8 cellular contexts compared by ENCODE assay signal in the genomic region with DNA sequence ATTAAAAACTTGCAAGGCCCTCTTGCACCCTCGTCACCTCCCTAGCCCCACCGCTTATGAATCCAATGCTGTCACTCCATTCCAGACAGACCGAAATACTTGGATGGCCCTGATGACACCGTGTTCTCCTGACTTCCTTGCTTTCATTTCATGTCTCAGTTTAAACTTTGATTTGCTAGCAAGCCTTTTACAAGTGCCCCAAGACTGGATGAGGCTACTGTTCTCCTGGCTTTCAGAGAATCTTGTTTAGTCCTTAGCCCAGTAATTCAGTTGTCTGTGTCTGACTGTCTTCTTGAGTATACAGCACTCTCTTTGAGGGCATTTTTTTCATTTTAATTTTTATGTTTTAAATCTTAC. TPM values are rescaled to one million over a fixed set of nuclear protein-coding genes. Genes with fewer than 3 reads are reported as not detected.
DNase-seq lines count a peak whose midpoint lies in the region; ATAC-seq and TF ChIP-seq lines count a peak whose summit lies in the region.

No MANE protein-coding gene starts in this region.

- H3K36me3 ChIP-seq in CD8-positive, alpha-beta memory T cell (ENCODE audit: insufficient read depth, low read length), result no peaks in the 10 kb centered on the region
- H3K36me3 ChIP-seq in right atrium auricular region, result no peaks in the 10 kb centered on the region
- no peaks in the 10 kb centered on the region for H3K36me3 ChIP-seq in transverse colon

- in situ Hi-C loops in transverse colon (cut with MboI; ENCODE audit: low pct_ligation_motif_present in 1 of 4, low pct_unique_long_range_greater_than_20kb in 1 of 4, low sequenced_read_pairs in 3 of 4), result loop anchor here in 1 of 4 donors (10.0 kb wide), 1 partner anchor 55 kb away; no protein-coding TSS in a partner anchor

- 66 to 73% methylated on average over 3 to 4 of the region's 4 CpGs for WGBS in transverse colon (ENCODE audit: low coverage in 1 of 2), 2 donors

- no peak overlapping the region for H3K4me3 ChIP-seq in CD8-positive, alpha-beta memory T cell (ENCODE audit: low read length)
- H3K4me3 ChIP-seq in right atrium auricular region, result peak overlapping the region in 1 of 2 donors; percentile 38
- H3K4me3 ChIP-seq in transverse colon, result peak overlapping the region in 2 of 4 donors; percentile 17 to 36

- H3K4me3 Mint-ChIP-seq in CD8-positive, alpha-beta memory T cell, result peak overlapping the region; percentile 62 to 87 (median 77)

- no peak for TF ChIP-seq POLR2A in transverse colon (IDR thresholded peaks at IDR 0.05)

- TF ChIP-seq EP300 in transverse colon (IDR thresholded peaks at IDR 0.05; ENCODE audit: low read depth), result no peak

- no peaks in the 10 kb centered on the region for H3K9me3 Mint-ChIP-seq in CD8-positive, alpha-beta memory T cell

- no peaks in the 10 kb centered on the region for H3K27me3 Mint-ChIP-seq in CD8-positive, alpha-beta memory T cell

- no peaks in the 10 kb centered on the region for H3K9me3 ChIP-seq in CD8-positive, alpha-beta memory T cell (ENCODE audit: low read length)
- H3K9me3 ChIP-seq in right atrium auricular region (no peaks in the 10 kb centered on the region), transverse colon (no peaks in the 10 kb centered on the region)

- ATAC-seq in GM21723 (IDR thresholded peaks at IDR 0.05; ENCODE audit: unreplicated experiment), result peak; percentile 18

- H3K36me3 Mint-ChIP-seq in CD8-positive, alpha-beta memory T cell, result peaks cover 0 to 2% (median 1%) of the 10 kb centered on the region in 3 donors

- H3K4me1 Mint-ChIP-seq in CD8-positive, alpha-beta memory T cell, result peaks cover 55 to 62% (median 61%) of the 10 kb centered on the region in 3 donors

- no peak for TF ChIP-seq CTCF in right atrium auricular region (IDR thresholded peaks at IDR 0.05)
- no peak for TF ChIP-seq CTCF in transverse colon (IDR thresholded peaks at IDR 0.05)

- peak overlapping the region; percentile 66 to 94 (median 86) for H3K27ac Mint-ChIP-seq in CD8-positive, alpha-beta memory T cell

- DNase-seq in CD8-positive, alpha-beta memory T cell, result peak in 2 of 5 donors; percentile 4 to 11
- DNase-seq in UCSD-AML1 (lab: John Stamatoyannopoulos, UW; ENCODE audit: unreplicated experiment) (peak; percentile 12), right atrium auricular region (ENCODE audit: low spot score) (no peak), transverse colon (no peak), NCI-H1930 (lab: John Stamatoyannopoulos, UW) (no peak), NCI-H526 treated with DMSO at 0.1 percent for 48 hours (lab: John Stamatoyannopoulos, UW) (no peak), NCI-H446 treated with DMSO at 0.1 percent for 48 hours (lab: John Stamatoyannopoulos, UW) (no peak)

- CTCF ChIA-PET in CD8-positive, alpha-beta memory T cell (lab: Charles Lee), result interaction anchor here (1.0 to 2.2 kb wide), 3 partner anchors 13 to 474 kb away, joined by 3 to 4 read pairs (median 3); no protein-coding TSS in a partner anchor

- no peaks in the 10 kb centered on the region for H3K27me3 ChIP-seq in CD8-positive, alpha-beta memory T cell (ENCODE audit: insufficient read depth, low read length, poor library complexity, severe bottlenecking)
- no peaks in the 10 kb centered on the region for H3K27me3 ChIP-seq in right atrium auricular region
- no peaks in the 10 kb centered on the region for H3K27me3 ChIP-seq in transverse colon

- H3K27ac ChIP-seq in CD8-positive, alpha-beta memory T cell (ENCODE audit: low read depth, low read length), result no peak overlapping the region
- H3K27ac ChIP-seq in right atrium auricular region (peak overlapping the region; percentile 80 to 81), transverse colon (peak overlapping the region; percentile 47 to 70 (median 62))

- POLR2A ChIA-PET in CD8-positive, alpha-beta memory T cell (lab: Charles Lee), result no interaction called here

- H3K4me1 ChIP-seq in CD8-positive, alpha-beta memory T cell (ENCODE audit: insufficient read depth, low read length), result peaks cover 41% of the 10 kb centered on the region
- peaks cover 0 to 8% of the 10 kb centered on the region in 2 donors for H3K4me1 ChIP-seq in right atrium auricular region
- H3K4me1 ChIP-seq in transverse colon, result peaks cover 0 to 28% (median 6%) of the 10 kb centered on the region in 4 donors

- intact Hi-C loops in transverse colon (cut with DNase I; ENCODE audit: low total_unique reads), result loop anchor here (5.0 kb wide), 1 partner anchor 53 kb away; no protein-coding TSS in a partner anchor

RNA-seq across cellular contexts. Expression of a gene that starts 0.8 kb away (rescaled TPM):
- total RNA-seq in CD8-positive, alpha-beta memory T cell, result 1 to 10 TPM; 1.4 to 2.3 TPM
- polyA plus RNA-seq in CD8-positive, alpha-beta memory T cell, result 12.7 TPM
- total RNA-seq in right atrium auricular region, result 1 to 10 TPM; 3.3 to 4.4 TPM
- 1 to 10 TPM in 3 of 4 donors, not detected in 1; 1.8 to 5.5 (median 3.3) TPM for total RNA-seq in transverse colon

RNA-seq across cellular contexts. Expression of a gene that starts 30.2 kb away (rescaled TPM):
- 1 to 10 TPM; 6.6 to 7.6 TPM for total RNA-seq in CD8-positive, alpha-beta memory T cell
- 29.8 TPM for polyA plus RNA-seq in CD8-positive, alpha-beta memory T cell
- total RNA-seq in right atrium auricular region (1 to 10 TPM; 6.9 to 8.1 TPM), transverse colon (1 to 10 TPM in 2 of 4 donors, not detected in 2; 5.9 to 9.7 TPM)
